ENCODE assay signal across 2 cellular contexts in the genomic region with DNA sequence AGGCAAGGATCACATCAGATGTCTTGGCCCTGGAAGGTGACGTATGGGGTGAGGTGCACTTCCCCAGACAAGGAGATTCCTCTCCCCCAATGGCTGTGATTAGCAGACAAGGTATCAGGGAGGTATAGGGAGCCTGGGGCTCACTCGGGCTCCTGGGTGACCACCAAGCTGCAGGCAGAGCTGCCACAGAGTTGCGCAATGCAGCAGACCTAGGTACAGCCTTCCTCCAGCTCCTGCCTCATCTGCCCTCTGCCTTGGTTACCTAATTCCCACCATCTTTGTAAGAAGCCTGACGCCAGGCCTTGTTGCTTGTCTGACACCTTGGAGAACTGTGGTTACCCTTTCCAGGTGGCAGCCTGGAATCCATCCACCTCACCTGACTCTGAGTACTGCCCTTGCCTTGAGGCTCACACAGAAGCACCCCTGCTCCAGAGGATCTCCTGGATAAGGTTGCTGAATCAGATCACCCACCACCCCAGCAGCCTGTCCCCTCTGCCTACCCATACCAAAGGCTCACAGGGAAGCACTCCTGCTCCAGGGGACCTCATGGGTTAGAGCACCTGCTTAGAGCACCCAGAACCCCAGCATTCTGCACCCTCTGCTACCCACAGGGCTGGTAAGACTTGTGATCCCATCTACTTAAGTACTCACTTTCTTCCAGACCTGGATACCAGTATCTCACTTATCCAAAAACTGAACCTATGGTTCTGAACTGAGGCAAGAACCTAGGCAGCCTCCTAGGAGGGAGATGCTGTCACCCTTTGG.
TF ChIP-seq lines count a peak whose summit lies in the region.

No MANE protein-coding gene starts in this region.

TF ChIP-seq in IMR-90, 13 proteins besides CTCF, POLR2A, EP300 and RAD21:
- TF ChIP-seq BHLHE40 (IDR thresholded peaks at IDR 0.05; ENCODE audit: low read depth, low read length) (no peak), CEBPB (IDR thresholded peaks at IDR 0.05; ENCODE audit: low read depth, low read length) (peak; percentile 72)

TF ChIP-seq in H1, 55 proteins besides CTCF, POLR2A, EP300 and RAD21:
- TF ChIP-seq CEBPB (IDR thresholded peaks at IDR 0.05; ENCODE audit: low read depth, low read length) (peak; percentile 46; the same call in 1 of the 2 replicates), POLR2AphosphoS5 (IDR thresholded peaks at IDR 0.05; ENCODE audit: low read depth, low read length) (no peak)
